In the genomic region with DNA sequence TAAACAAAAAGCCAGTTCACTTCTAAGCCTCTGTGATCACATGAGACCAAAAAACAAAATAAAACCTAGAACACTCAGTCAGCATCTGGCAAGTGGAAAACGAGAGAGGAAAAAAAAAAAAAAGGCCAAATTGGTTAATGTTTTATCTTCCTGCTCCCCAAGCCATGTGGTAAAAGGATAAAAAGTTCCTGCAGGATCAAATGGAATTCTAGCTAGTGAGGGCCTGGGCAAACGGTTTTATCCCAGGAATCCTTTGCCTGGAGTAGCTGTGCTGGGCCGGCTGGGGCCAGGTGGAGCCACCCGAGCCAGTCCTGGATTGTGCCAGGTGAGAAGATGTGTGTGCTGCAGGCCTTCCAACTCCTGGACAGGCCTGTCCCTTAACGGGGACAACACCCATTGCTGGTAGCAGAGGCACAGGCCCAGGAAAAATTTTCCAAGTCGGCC, we compare ENCODE assay signal across 16 cellular contexts. TPM values are rescaled to one million over a fixed set of nuclear protein-coding genes. Genes with fewer than 3 reads are reported as not detected.
DNase-seq lines count a peak whose midpoint lies in the region; ATAC-seq and TF ChIP-seq lines count a peak whose summit lies in the region.
"Had no signal": no experiment of that assay in that cellular context is flagged by ENCODE, and none has a peak within 500 bp of the region (broad histone marks: within the 10 kb centered on the region; RNA-seq: fewer than 3 reads in every experiment).

No MANE protein-coding gene starts in this region.

- no peaks in the 10 kb centered on the region for H3K9me3 ChIP-seq in HUES6 (ENCODE audit: control insufficient read depth, insufficient read depth, low read depth, low read length)
- H3K9me3 ChIP-seq in body of pancreas = no peaks in the 10 kb centered on the region
- H3K9me3 ChIP-seq in right lobe of liver = no peaks in the 10 kb centered on the region
- H3K9me3 ChIP-seq in smooth muscle cell (replicated peaks; ENCODE audit: low read depth) = no peaks in the 10 kb centered on the region
- H3K9me3 ChIP-seq: adrenal gland, colonic mucosa had no signal

- DNase-seq in body of pancreas (peak; percentile 13 to 40 (median 30)), right lobe of liver (peak in 2 of 3 donors; percentile 66 to 67), smooth muscle cell (lab: John Stamatoyannopoulos, UW; ENCODE audit: unreplicated experiment) (no peak), Ammon's horn (ENCODE audit: low spot score) (no peak), retina (no peak), NCI-H69 (lab: John Stamatoyannopoulos, UW) (no peak)
- DNase-seq: activated T-cell treated with anti-CD3 and anti-CD28 coated beads, Interleukin-2, amount 50 U/mL, for 72 hours; adrenal gland; CD4-positive, CD25-positive, alpha-beta regulatory T cell; colonic mucosa; NCI-H187 treated with DMSO at 0.1 percent for 48 hours; NCI-H526 treated with DMSO at 0.1 percent for 48 hours; occipital lobe; SHP77 had no signal

- peaks cover 98% of the 10 kb centered on the region for H4K20me1 ChIP-seq in smooth muscle cell (ENCODE audit: low read depth)

- 5 to 11% methylated on average over 6 of the region's 6 CpGs for WGBS in body of pancreas, 2 donors
- WGBS in right lobe of liver (ENCODE audit: insufficient coverage, low coverage, low lambda C conversion rate, missing lambda C conversion rate) = 3% methylated on average over 6 of the region's 6 CpGs
- WGBS in smooth muscle cell (ENCODE audit: low lambda C conversion rate) = 52% methylated on average over 6 of the region's 6 CpGs

- H3F3A ChIP-seq in smooth muscle cell (ENCODE audit: low read depth) = peaks cover 69% of the 10 kb centered on the region

- H3K4me3 ChIP-seq in HUES6 (ENCODE audit: low read depth, low read length) (no peak overlapping the region), body of pancreas (no peak overlapping the region), right lobe of liver (no peak overlapping the region), smooth muscle cell (no peak overlapping the region)
- H3K4me3 ChIP-seq: adrenal gland, colonic mucosa had no signal

- no peak overlapping the region for H3K4me2 ChIP-seq in smooth muscle cell

- ATAC-seq in body of pancreas = peak; percentile 32
- ATAC-seq in right lobe of liver = peak; percentile 65 to 74 (median 68)
- no peak for ATAC-seq in HG02571 (IDR thresholded peaks at IDR 0.05; ENCODE audit: unreplicated experiment)
- ATAC-seq: activated T-cell treated with anti-CD3 and anti-CD28 coated beads, Interleukin-2, amount 50 U/mL, for 72 hours had no signal

- peaks cover 98% of the 10 kb centered on the region for H3K79me2 ChIP-seq in smooth muscle cell (ENCODE audit: low read depth)

- H3K36me3 ChIP-seq in HUES6 (ENCODE audit: control insufficient read depth, insufficient read depth, low read length) (peaks cover 45% of the 10 kb centered on the region; the same call in 1 of the 2 replicates), body of pancreas (replicated peaks in 1 of 2; ENCODE audit: insufficient read depth in 1 of 2, low read depth in 2 of 2) (peaks cover 0 to 2% of the 10 kb centered on the region in 2 donors), right lobe of liver (no peaks in the 10 kb centered on the region), smooth muscle cell (ENCODE audit: low read depth) (no peaks in the 10 kb centered on the region)
- H3K36me3 ChIP-seq: adrenal gland, colonic mucosa had no signal

- H3K27ac ChIP-seq in HUES6 (ENCODE audit: low read depth, low read length) (peak overlapping the region; percentile 24; the same call in 1 of the 2 replicates), body of pancreas (peak overlapping the region in 2 of 4 donors; percentile 6 to 51), right lobe of liver (peak overlapping the region in 2 of 3 donors; percentile 49 to 52), smooth muscle cell (ENCODE audit: low read depth) (peak overlapping the region; percentile 37)

- H2AFZ ChIP-seq in smooth muscle cell (ENCODE audit: low read depth) = no peak overlapping the region

- no peak for TF ChIP-seq POLR2A in body of pancreas (IDR thresholded peaks at IDR 0.05)
- TF ChIP-seq POLR2A in right lobe of liver (IDR thresholded peaks at IDR 0.05) = no peak

- intact Hi-C loops in body of pancreas (cut with DNase I) = no loop called here
- intact Hi-C loops in right lobe of liver (cut with DNase I) = no loop called here

- H3K9ac ChIP-seq in HUES6 (ENCODE audit: low read length) (no peak overlapping the region), smooth muscle cell (ENCODE audit: low read depth) (no peak overlapping the region)

- H3K4me1 ChIP-seq in HUES6 (ENCODE audit: control insufficient read depth, insufficient read depth, low read length) (peaks cover 24% of the 10 kb centered on the region), body of pancreas (peaks cover 18% of the 10 kb centered on the region), right lobe of liver (peaks cover 0 to 25% (median 9%) of the 10 kb centered on the region in 4 donors), smooth muscle cell (ENCODE audit: low read depth) (peaks cover 29% of the 10 kb centered on the region)
- H3K4me1 ChIP-seq: colonic mucosa had no signal

- TF ChIP-seq CTCF in body of pancreas (IDR thresholded peaks at IDR 0.05) (no peak), right lobe of liver (IDR thresholded peaks at IDR 0.05) (no peak), smooth muscle cell (IDR thresholded peaks at IDR 0.05; ENCODE audit: borderline replicate concordance, insufficient read depth, poor library complexity, severe bottlenecking) (no peak)

- H3K27me3 ChIP-seq in HUES6 (ENCODE audit: control insufficient read depth, insufficient read depth, low read length) (no peaks in the 10 kb centered on the region), body of pancreas (no peaks in the 10 kb centered on the region), right lobe of liver (no peaks in the 10 kb centered on the region), smooth muscle cell (ENCODE audit: low read depth) (no peaks in the 10 kb centered on the region)
- H3K27me3 ChIP-seq: adrenal gland, colonic mucosa had no signal

RNA-seq across cellular contexts. Expression of a gene that starts 13.2 kb away (rescaled TPM):
- 10 to 100 TPM; 14.0 to 25.4 TPM for total RNA-seq in body of pancreas
- 10 to 100 TPM; 10.5 to 17.2 (median 12.3) TPM for total RNA-seq in right lobe of liver
- total RNA-seq in smooth muscle cell = 41.6 and 42.6 TPM in 2 replicates
- polyA plus RNA-seq in smooth muscle cell = 37.9 and 44.0 TPM in 2 replicates
- polyA plus RNA-seq: CD4-positive, CD25-positive, alpha-beta regulatory T cell had no signal

Comparison
In these comparisons a context has a peak if more than half of its experiments do, and no peak if none do; other contexts are left out.
1. DNase-seq: peak in body of pancreas (4 of 4) and right lobe of liver (2 of 3); none in smooth muscle cell (single experiment), Ammon's horn (single experiment), retina (single experiment) and NCI-H69 (single experiment).